1 cellular context compared by ENCODE assay signal in the genomic region with DNA sequence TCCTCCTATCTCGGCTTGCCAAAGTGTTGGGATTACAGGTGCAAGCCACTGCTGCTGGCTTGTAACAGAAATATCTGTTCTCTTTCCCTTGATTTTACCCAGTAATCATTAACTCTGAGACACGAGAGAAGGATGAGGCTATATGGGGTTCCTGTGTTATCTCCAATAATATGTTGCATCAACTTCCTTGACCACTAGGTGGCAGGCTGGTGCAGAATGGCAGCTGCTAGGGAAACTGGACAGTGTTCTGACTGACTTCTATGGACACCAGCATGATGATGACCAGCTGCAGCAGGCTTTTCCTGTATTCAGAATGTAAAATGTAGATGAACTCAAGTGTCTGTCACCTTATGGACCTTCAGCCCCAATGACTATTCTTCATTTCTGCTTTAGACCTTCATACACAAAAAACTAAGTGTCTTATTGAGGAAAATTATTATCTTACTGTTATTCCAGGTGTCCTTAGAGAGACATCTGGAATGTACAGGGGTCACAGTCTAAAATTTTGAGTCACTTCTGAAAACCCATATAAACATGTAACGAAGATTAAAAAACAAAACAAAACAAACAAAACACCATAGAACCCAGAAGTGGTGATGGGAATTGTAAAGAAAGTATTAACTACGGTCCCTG.
TF ChIP-seq lines count a peak whose summit lies in the region.

No MANE protein-coding gene starts in this region.

TF ChIP-seq in SK-N-SH, 30 proteins besides CTCF, POLR2A, EP300 and RAD21 (continued from another document):
- TF ChIP-seq, protein P1, sequence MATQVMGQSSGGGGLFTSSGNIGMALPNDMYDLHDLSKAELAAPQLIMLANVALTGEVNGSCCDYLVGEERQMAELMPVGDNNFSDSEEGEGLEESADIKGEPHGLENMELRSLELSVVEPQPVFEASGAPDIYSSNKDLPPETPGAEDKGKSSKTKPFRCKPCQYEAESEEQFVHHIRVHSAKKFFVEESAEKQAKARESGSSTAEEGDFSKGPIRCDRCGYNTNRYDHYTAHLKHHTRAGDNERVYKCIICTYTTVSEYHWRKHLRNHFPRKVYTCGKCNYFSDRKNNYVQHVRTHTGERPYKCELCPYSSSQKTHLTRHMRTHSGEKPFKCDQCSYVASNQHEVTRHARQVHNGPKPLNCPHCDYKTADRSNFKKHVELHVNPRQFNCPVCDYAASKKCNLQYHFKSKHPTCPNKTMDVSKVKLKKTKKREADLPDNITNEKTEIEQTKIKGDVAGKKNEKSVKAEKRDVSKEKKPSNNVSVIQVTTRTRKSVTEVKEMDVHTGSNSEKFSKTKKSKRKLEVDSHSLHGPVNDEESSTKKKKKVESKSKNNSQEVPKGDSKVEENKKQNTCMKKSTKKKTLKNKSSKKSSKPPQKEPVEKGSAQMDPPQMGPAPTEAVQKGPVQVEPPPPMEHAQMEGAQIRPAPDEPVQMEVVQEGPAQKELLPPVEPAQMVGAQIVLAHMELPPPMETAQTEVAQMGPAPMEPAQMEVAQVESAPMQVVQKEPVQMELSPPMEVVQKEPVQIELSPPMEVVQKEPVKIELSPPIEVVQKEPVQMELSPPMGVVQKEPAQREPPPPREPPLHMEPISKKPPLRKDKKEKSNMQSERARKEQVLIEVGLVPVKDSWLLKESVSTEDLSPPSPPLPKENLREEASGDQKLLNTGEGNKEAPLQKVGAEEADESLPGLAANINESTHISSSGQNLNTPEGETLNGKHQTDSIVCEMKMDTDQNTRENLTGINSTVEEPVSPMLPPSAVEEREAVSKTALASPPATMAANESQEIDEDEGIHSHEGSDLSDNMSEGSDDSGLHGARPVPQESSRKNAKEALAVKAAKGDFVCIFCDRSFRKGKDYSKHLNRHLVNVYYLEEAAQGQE (IDR thresholded peaks at IDR 0.05; ENCODE audit: low read depth, low read length), result no peak
- no peak for TF ChIP-seq EZH2phosphoT487 (IDR thresholded peaks at IDR 0.05; ENCODE audit: borderline replicate concordance, low read depth)
